Comparison of ENCODE assay signal across 1 cellular context in the genomic region with DNA sequence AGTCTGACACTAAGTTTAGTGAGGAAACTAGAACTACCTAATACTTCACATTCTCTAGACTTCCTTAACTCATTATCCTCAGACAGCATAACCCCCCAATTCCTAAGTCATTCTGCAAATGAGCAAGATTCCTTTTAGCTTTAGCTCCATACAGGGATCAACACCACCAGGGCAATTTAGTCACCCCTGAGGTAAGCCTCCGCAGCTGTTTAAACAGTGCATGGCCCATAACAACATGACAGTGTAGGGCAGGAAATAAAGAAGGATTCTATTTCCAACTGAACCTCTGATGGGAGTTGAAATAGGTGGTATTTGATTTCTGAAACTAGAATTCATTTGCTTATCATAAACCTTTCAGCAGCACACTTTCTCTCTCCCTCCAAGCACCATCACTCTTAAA.
TF ChIP-seq lines count a peak whose summit lies in the region.

No MANE protein-coding gene starts in this region.

TF ChIP-seq in GM23338, 12 proteins besides CTCF, POLR2A, EP300 and RAD21 (continued from another document):
- no peak for TF ChIP-seq ZNF114 (CRISPR knock-in tag; IDR thresholded peaks at IDR 0.05)
TF ChIP-seq in GM23338: peak in this region for 0.
